ENCODE assay signal across 19 cellular contexts in genomic region chr10:43385412-43386004, GRCh38. TPM values are rescaled to one million over a fixed set of nuclear protein-coding genes. Genes with fewer than 3 reads are reported as not detected.
"Had no signal": no experiment of that assay in that cellular context is flagged by ENCODE, and none has a peak within 500 bp of the region (broad histone marks: within the 10 kb centered on the region; RNA-seq: fewer than 3 reads in every experiment).

No MANE protein-coding gene starts in this region.

- ATAC-seq: stimulated activated naive CD8-positive, alpha-beta T cell treated with anti-CD3 and anti-CD28 coated beads, Interleukin-15, amount 100 ng/mL, for 72 hours had no signal

- H3K9me3 Mint-ChIP-seq: activated B cell treated with CpG ODN at 0.5 μM for 24 hours; activated CD4-positive, alpha-beta T cell treated with anti-CD3 and anti-CD28 coated beads, Interleukin-2, amount 10 ng/mL, durations not matched to agents 7 days and 5 days; brain; stimulated activated naive CD8-positive, alpha-beta T cell treated with anti-CD3 and anti-CD28 coated beads, Interleukin-15, amount 100 ng/mL, for 72 hours; T-cell had no signal

- H3K4me3 Mint-ChIP-seq: activated B cell treated with CpG ODN at 0.5 μM for 24 hours; activated CD4-positive, alpha-beta T cell treated with anti-CD3 and anti-CD28 coated beads, Interleukin-2, amount 10 ng/mL, durations not matched to agents 7 days and 5 days; brain; stimulated activated naive CD8-positive, alpha-beta T cell treated with anti-CD3 and anti-CD28 coated beads, Interleukin-15, amount 100 ng/mL, for 72 hours; T-cell had no signal

- H3K4me3 ChIP-seq: ovary, testis, upper lobe of right lung had no signal

- DNase-seq: activated B cell treated with CpG ODN at 0.5 μM for 24 hours; activated CD4-positive, alpha-beta T cell treated with anti-CD3 and anti-CD28 coated beads, Interleukin-2, amount 10 ng/mL, durations not matched to agents 7 days and 5 days; activated naive CD4-positive, alpha-beta T cell; amygdala; cerebellar nuclear complex; dermis blood vessel endothelial cell; mesendoderm; stimulated activated CD4-positive, alpha-beta T cell treated with anti-CD3 and anti-CD28 coated beads, Interleukin-15, amount 100 ng/mL, for 24 hours; stimulated activated CD4-positive, alpha-beta T cell treated with anti-CD3 and anti-CD28 coated beads, Interleukin-4, amount 100 ng/mL, for 24 hours; stimulated activated naive CD8-positive, alpha-beta T cell treated with anti-CD3 and anti-CD28 coated beads, Interleukin-15, amount 100 ng/mL, for 72 hours; T-cell; testis; upper lobe of right lung had no signal

- H3K27ac ChIP-seq: ovary, testis, upper lobe of right lung had no signal

- H3K27me3 ChIP-seq: ovary, testis, upper lobe of right lung had no signal

- FAIRE-seq: kidney had no signal

- H3K36me3 ChIP-seq: ovary had no signal

- H3K27me3 Mint-ChIP-seq: activated B cell treated with CpG ODN at 0.5 μM for 24 hours; activated CD4-positive, alpha-beta T cell treated with anti-CD3 and anti-CD28 coated beads, Interleukin-2, amount 10 ng/mL, durations not matched to agents 7 days and 5 days; stimulated activated naive CD8-positive, alpha-beta T cell treated with anti-CD3 and anti-CD28 coated beads, Interleukin-15, amount 100 ng/mL, for 72 hours; T-cell had no signal

- H3K9me3 ChIP-seq: ovary, testis, upper lobe of right lung had no signal

RNA-seq across cellular contexts. Expression of gene FXYD4, which starts 14.1 kb away (rescaled TPM):
- total RNA-seq: activated B cell treated with CpG ODN at 0.5 μM for 24 hours; activated CD4-positive, alpha-beta T cell treated with anti-CD3 and anti-CD28 coated beads, Interleukin-2, amount 10 ng/mL, durations not matched to agents 7 days and 5 days; dermis blood vessel endothelial cell; epithelial cell of proximal tubule; liver; ovary; T-cell had no signal
- polyA plus RNA-seq: liver, neural cell, ovary had no signal
